ENCODE assay signal across 1 cellular context in the genomic region with DNA sequence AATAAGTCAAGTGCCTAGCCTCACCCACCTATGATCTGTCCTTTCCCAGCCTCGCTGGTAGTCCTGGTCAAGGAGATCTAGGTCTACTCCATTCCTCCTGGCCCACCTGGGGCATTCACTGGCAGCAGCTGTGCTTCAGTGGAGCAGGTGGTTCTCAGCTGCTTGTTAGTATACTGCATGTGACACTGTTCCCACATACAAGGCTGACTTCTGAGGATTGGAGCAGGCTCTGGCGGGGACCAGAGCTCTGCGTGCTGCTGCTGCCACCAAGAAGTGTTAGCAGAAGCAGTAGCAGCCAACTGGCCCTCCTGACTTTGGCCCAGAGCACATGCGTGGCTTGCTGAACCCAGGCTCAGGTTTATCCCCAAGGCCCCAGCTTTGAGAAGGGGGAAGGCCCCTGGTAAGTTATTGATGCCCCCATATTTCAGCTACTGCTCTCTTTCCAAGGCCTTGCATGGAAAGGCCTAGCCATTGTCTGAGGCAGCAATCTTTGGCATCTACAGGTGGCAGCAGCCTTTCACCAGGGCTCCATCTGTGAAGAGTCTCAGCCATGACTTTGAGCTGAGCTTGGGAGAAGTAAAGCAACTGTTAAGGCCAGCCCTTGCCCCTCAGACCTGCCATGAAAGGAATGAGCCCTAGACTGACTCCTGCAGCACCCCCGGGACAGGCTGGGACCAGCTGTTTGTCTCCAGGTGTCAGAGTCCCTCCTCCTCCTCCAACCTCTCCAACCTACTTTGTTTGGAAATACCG.
TF ChIP-seq lines count a peak whose summit lies in the region.

No MANE protein-coding gene starts in this region.

TF ChIP-seq in GM23338, 12 proteins besides CTCF, POLR2A, EP300 and RAD21 (continued from another document):
- TF ChIP-seq REST (IDR thresholded peaks at IDR 0.05; ENCODE audit: unreplicated experiment): no peak
- no peak for TF ChIP-seq STAT1 (IDR thresholded peaks at IDR 0.05; ENCODE audit: unreplicated experiment)
- TF ChIP-seq, protein P1, sequence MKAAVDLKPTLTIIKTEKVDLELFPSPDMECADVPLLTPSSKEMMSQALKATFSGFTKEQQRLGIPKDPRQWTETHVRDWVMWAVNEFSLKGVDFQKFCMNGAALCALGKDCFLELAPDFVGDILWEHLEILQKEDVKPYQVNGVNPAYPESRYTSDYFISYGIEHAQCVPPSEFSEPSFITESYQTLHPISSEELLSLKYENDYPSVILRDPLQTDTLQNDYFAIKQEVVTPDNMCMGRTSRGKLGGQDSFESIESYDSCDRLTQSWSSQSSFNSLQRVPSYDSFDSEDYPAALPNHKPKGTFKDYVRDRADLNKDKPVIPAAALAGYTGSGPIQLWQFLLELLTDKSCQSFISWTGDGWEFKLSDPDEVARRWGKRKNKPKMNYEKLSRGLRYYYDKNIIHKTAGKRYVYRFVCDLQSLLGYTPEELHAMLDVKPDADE (IDR thresholded peaks at IDR 0.05): no peak
- TF ChIP-seq EZH2 (IDR thresholded peaks at IDR 0.05; ENCODE audit: low read depth, unreplicated experiment): no peak
- TF ChIP-seq CREB1 (CRISPR knock-in tag; IDR thresholded peaks at IDR 0.05; ENCODE audit: low read depth): no peak
- no peak for TF ChIP-seq ZNF331 (CRISPR knock-in tag; IDR thresholded peaks at IDR 0.05; ENCODE audit: low read depth)
- TF ChIP-seq, protein P2, sequence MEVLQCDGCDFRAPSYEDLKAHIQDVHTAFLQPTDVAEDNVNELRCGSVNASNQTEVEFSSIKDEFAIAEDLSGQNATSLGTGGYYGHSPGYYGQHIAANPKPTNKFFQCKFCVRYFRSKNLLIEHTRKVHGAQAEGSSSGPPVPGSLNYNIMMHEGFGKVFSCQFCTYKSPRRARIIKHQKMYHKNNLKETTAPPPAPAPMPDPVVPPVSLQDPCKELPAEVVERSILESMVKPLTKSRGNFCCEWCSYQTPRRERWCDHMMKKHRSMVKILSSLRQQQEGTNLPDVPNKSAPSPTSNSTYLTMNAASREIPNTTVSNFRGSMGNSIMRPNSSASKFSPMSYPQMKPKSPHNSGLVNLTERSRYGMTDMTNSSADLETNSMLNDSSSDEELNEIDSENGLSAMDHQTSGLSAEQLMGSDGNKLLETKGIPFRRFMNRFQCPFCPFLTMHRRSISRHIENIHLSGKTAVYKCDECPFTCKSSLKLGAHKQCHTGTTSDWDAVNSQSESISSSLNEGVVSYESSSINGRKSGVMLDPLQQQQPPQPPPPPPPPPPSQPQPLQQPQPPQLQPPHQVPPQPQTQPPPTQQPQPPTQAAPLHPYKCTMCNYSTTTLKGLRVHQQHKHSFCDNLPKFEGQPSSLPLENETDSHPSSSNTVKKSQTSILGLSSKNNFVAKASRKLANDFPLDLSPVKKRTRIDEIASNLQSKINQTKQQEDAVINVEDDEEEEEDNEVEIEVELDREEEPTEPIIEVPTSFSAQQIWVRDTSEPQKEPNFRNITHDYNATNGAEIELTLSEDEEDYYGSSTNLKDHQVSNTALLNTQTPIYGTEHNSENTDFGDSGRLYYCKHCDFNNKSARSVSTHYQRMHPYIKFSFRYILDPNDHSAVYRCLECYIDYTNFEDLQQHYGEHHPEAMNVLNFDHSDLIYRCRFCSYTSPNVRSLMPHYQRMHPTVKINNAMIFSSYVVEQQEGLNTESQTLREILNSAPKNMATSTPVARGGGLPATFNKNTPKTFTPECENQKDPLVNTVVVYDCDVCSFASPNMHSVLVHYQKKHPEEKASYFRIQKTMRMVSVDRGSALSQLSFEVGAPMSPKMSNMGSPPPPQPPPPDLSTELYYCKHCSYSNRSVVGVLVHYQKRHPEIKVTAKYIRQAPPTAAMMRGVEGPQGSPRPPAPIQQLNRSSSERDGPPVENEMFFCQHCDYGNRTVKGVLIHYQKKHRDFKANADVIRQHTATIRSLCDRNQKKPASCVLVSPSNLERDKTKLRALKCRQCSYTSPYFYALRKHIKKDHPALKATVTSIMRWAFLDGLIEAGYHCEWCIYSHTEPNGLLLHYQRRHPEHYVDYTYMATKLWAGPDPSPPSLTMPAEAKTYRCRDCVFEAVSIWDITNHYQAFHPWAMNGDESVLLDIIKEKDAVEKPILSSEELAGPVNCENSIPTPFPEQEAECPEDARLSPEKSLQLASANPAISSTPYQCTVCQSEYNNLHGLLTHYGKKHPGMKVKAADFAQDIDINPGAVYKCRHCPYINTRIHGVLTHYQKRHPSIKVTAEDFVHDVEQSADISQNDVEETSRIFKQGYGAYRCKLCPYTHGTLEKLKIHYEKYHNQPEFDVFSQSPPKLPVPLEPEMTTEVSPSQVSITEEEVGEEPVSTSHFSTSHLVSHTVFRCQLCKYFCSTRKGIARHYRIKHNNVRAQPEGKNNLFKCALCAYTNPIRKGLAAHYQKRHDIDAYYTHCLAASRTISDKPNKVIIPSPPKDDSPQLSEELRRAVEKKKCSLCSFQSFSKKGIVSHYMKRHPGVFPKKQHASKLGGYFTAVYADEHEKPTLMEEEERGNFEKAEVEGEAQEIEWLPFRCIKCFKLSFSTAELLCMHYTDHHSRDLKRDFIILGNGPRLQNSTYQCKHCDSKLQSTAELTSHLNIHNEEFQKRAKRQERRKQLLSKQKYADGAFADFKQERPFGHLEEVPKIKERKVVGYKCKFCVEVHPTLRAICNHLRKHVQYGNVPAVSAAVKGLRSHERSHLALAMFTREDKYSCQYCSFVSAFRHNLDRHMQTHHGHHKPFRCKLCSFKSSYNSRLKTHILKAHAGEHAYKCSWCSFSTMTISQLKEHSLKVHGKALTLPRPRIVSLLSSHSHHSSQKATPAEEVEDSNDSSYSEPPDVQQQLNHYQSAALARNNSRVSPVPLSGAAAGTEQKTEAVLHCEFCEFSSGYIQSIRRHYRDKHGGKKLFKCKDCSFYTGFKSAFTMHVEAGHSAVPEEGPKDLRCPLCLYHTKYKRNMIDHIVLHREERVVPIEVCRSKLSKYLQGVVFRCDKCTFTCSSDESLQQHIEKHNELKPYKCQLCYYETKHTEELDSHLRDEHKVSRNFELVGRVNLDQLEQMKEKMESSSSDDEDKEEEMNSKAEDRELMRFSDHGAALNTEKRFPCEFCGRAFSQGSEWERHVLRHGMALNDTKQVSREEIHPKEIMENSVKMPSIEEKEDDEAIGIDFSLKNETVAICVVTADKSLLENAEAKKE (CRISPR knock-in tag; IDR thresholded peaks at IDR 0.05): no peak
- no peak for TF ChIP-seq EZH2phosphoT487 (IDR thresholded peaks at IDR 0.05; ENCODE audit: unreplicated experiment)
- TF ChIP-seq JUNB (IDR thresholded peaks at IDR 0.05; ENCODE audit: unreplicated experiment): no peak
